8 cellular contexts compared by ENCODE assay signal in the genomic region with DNA sequence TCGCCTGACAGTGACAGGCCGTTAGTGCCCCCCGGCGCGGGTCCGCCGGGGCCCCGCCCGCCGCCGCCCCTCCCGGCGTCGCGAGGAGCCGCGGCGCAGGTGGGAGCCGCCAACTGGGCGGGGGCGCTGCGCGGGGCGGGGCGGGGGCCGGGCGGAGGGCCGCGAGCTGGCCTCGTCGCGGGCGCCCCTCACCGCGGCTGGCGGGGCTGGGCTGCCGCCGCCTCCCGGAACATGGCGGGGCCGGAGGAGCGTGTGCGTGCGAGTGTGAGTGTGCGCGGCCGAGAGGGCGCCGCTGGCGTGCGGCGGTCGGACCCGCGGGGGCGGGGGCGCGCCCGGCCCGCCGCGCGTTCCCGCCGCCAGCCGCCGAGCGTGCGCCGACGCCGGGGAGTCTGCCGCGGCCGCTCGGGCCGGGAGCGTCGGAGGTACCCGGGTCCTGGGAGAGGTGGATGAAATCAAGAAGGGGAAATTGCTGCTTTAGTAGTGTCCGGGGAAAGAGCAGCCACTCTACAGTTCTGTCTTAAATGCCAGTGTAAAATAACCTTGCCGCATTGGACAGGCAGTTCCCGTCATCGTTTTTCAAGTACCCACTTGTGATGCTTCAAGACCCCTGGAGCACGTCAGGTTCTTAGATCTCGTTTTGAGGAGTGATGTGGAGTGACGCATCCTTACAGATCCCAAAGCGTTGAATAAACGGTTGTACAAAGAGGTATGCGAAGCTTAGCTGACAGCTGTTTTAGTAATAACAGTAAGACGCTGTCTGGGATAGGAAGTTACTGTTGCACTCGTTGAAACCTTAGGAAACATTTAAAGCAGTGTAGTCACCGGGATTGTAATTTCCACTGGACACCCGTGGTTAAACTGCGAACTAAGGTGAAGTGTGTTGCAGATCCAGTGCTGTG. TPM values are rescaled to one million over a fixed set of nuclear protein-coding genes. Genes with fewer than 3 reads are reported as not detected.
A peak's percentile ranks its signal among the peaks of the same experiment; 100 is the strongest.
DNase-seq lines count a peak whose midpoint lies in the region; ATAC-seq and TF ChIP-seq lines count a peak whose summit lies in the region.

No MANE protein-coding gene starts in this region.

- TF ChIP-seq EP300 in neural cell (conservative IDR thresholded peaks at IDR 0.05; ENCODE audit: poor library complexity, severe bottlenecking): no peak

- ATAC-seq in GM21515 (IDR thresholded peaks at IDR 0.05; ENCODE audit: unreplicated experiment): peak; percentile 36
- ATAC-seq in Panc1: peak; percentile 76

- BruUV-seq in Panc1 (replicated peaks; lab: Mats Ljungman, UMichigan): no TSS peak

- H3K27ac ChIP-seq in HUES64 (ENCODE audit: low read depth, low read length) (peak overlapping the region; percentile 90; the same call in 1 of the 2 replicates), Panc1 (ENCODE audit: low read length) (peak overlapping the region; percentile 83), neural cell (ENCODE audit: low read length) (peak overlapping the region; percentile 97)

- H3K27me3 ChIP-seq in HUES64 (ENCODE audit: insufficient read depth, low read length): no peaks in the 10 kb centered on the region
- H3K27me3 ChIP-seq in Panc1 (ENCODE audit: control insufficient read depth, insufficient read depth, low read length): no peaks in the 10 kb centered on the region
- no peaks in the 10 kb centered on the region for H3K27me3 ChIP-seq in neural cell (ENCODE audit: insufficient read depth, low read depth, low read length)

- intact Hi-C loops in Panc1 (cut with micrococcal nuclease; ENCODE audit: unreplicated experiment): no loop called here

- peaks cover 65% of the 10 kb centered on the region for H3K79me2 ChIP-seq in neural cell (replicated peaks; ENCODE audit: insufficient read depth, low read length)

- POLR2A ChIA-PET in Panc1 (lab: Charles Lee): interaction anchor here (0.6 kb wide), 1 partner anchor 154 kb away, joined by 3 read pairs; no protein-coding TSS in a partner anchor

- peak; percentile 97 for DNase-seq in DMS53 (lab: John Stamatoyannopoulos, UW)
- DNase-seq in Panc1 (ENCODE audit: low read depth, low spot score): no peak
- DNase-seq in activated T-helper 9 cell treated with anti-CD3 and anti-CD28 coated beads, Interleukin-2, amount 50 U/mL, for 16 hours (ENCODE audit: low read depth): peak; percentile 61
- peak; percentile 75 for DNase-seq in fibroblast of pulmonary artery (ENCODE audit: low read depth)
- peak; percentile 46 for DNase-seq in stromal cell of bone marrow (ENCODE audit: low read depth)

- peaks cover 18% of the 10 kb centered on the region for H3K4me1 ChIP-seq in HUES64 (ENCODE audit: insufficient read depth, low read length)
- H3K4me1 ChIP-seq in Panc1 (ENCODE audit: control insufficient read depth, insufficient read depth, low read length): peaks cover 46% of the 10 kb centered on the region

- peak overlapping the region; percentile 78 for H3K9ac ChIP-seq in HUES64 (ENCODE audit: low read depth, low read length)
- H3K9ac ChIP-seq in neural cell (ENCODE audit: low read length): peak overlapping the region; percentile 95

- peaks cover 15% of the 10 kb centered on the region for H4K20me1 ChIP-seq in neural cell (ENCODE audit: insufficient read depth)

- CTCF ChIA-PET in Panc1 (lab: Charles Lee): no interaction called here

- H3K36me3 ChIP-seq in HUES64 (ENCODE audit: insufficient read depth, low read length) (peaks cover 26% of the 10 kb centered on the region), Panc1 (ENCODE audit: control insufficient read depth, insufficient read depth, low read length) (peaks cover 7% of the 10 kb centered on the region), neural cell (ENCODE audit: insufficient read depth, low read length) (no peaks in the 10 kb centered on the region)

- H2AFZ ChIP-seq in neural cell (ENCODE audit: low read depth, low read length): peak overlapping the region; percentile 35

- no peaks in the 10 kb centered on the region for H3K9me2 ChIP-seq in neural cell (ENCODE audit: insufficient read depth, low read length)

- TF ChIP-seq CTCF in Panc1 (IDR thresholded peaks at IDR 0.05): no peak
- TF ChIP-seq CTCF in fibroblast of pulmonary artery (IDR thresholded peaks at IDR 0.05; ENCODE audit: low read length, missing control alignments): no peak
- no peak for TF ChIP-seq CTCF in neural cell (IDR thresholded peaks at IDR 0.05; ENCODE audit: poor library complexity, severe bottlenecking)

- H3K4me2 ChIP-seq in neural cell (ENCODE audit: low read length): peak overlapping the region; percentile 72

- peak overlapping the region; percentile 100 for H3K4me3 ChIP-seq in HUES64 (ENCODE audit: low read length)
- H3K4me3 ChIP-seq in Panc1 (ENCODE audit: low read depth in 2 of 2, low read length in 2 of 2): peak overlapping the region; percentile 66 to 100
- H3K4me3 ChIP-seq in fibroblast of pulmonary artery (replicated peaks; ENCODE audit: low read depth, low read length): peak overlapping the region; percentile 70
- H3K4me3 ChIP-seq in neural cell (ENCODE audit: low read length): peak overlapping the region; percentile 80

- TF ChIP-seq RAD21 in neural cell (conservative IDR thresholded peaks at IDR 0.05): peak; percentile 30

- 1% methylated on average over 95 of the region's 95 CpGs for WGBS in HUES64

- in situ Hi-C loops in Panc1 (cut with HindIII; ENCODE audit: low pct_unique_long_range_greater_than_20kb, low sequenced_read_pairs): no loop called here

- H3K9me3 ChIP-seq in HUES64 (ENCODE audit: insufficient read depth, low read depth, low read length) (no peaks in the 10 kb centered on the region), Panc1 (ENCODE audit: control insufficient read depth, insufficient read depth, low read depth, low read length) (no peaks in the 10 kb centered on the region), neural cell (ENCODE audit: low read length) (no peaks in the 10 kb centered on the region)

- H3F3A ChIP-seq in neural cell (ENCODE audit: insufficient read depth, low read length, poor library complexity, severe bottlenecking): no peaks in the 10 kb centered on the region

TF ChIP-seq in neural cell, 6 proteins besides CTCF, POLR2A, EP300 and RAD21:
- peak; percentile 75 for TF ChIP-seq TAF1 (IDR thresholded peaks at IDR 0.05; ENCODE audit: low read depth)
- peak; percentile 45 for TF ChIP-seq MXI1 (conservative IDR thresholded peaks at IDR 0.05; ENCODE audit: poor library complexity, severe bottlenecking)
- TF ChIP-seq POLR2AphosphoS5 (IDR thresholded peaks at IDR 0.05): no peak
- TF ChIP-seq EZH2 (IDR thresholded peaks at IDR 0.05; ENCODE audit: borderline replicate concordance, insufficient read depth, low read length, poor library complexity, severe bottlenecking): no peak
- peak; percentile 30 for TF ChIP-seq SMC3 (conservative IDR thresholded peaks at IDR 0.05; ENCODE audit: poor library complexity)
- no peak for TF ChIP-seq REST (IDR thresholded peaks at IDR 0.05; ENCODE audit: borderline replicate concordance)

RNA-seq across cellular contexts. Expression of gene ANKRD12, which starts 0.8 kb away (rescaled TPM):
- polyA plus RNA-seq in HUES64 (2013, experiment 1 of 2): 14.0 TPM
- polyA plus RNA-seq in HUES64 (2013, experiment 2 of 2): 18.3 TPM
- total RNA-seq in Panc1 (2021; ENCODE audit: unreplicated experiment): 30.7 TPM
- polyA plus RNA-seq in Panc1 (2012; ENCODE audit: insufficient read length): 9.8 TPM
- 25.1 and 32.3 TPM in 2 replicates for polyA plus RNA-seq in neural cell
- polyA minus RNA-seq in neural cell: 146 and 178 TPM in 2 replicates

RNA-seq across cellular contexts. Expression of gene NDUFV2, which starts 34.9 kb away (rescaled TPM):
- 184 TPM for polyA plus RNA-seq in HUES64 (2013, experiment 1 of 2)
- polyA plus RNA-seq in HUES64 (2013, experiment 2 of 2): 186 TPM
- total RNA-seq in Panc1 (2021; ENCODE audit: unreplicated experiment): 157 TPM
- 87.8 TPM for polyA plus RNA-seq in Panc1 (2012; ENCODE audit: insufficient read length)
- 244 and 285 TPM in 2 replicates for polyA plus RNA-seq in neural cell
- polyA minus RNA-seq in neural cell: 150 and 158 TPM in 2 replicates
